In genomic region chr4:166341992-166342391, GRCh38 we compare ENCODE assay signal across 23 cellular contexts.
"Had no signal": no experiment of that assay in that cellular context is flagged by ENCODE, and none has a peak within 500 bp of the region (broad histone marks: within the 10 kb centered on the region; RNA-seq: fewer than 3 reads in every experiment).

No MANE protein-coding gene starts in this region.

- H3K27me3 ChIP-seq: brain microvascular endothelial cell, cardiac muscle cell had no signal

- ATAC-seq: activated CD4-positive, alpha-beta T cell treated with anti-CD3 and anti-CD28 coated beads for 36 hours; activated CD8-positive, alpha-beta T cell treated with anti-CD3 and anti-CD28 coated beads for 36 hours; activated T-cell treated with anti-CD3 and anti-CD28 coated beads, Interleukin-2, amount 50 U/mL, for 72 hours; PC-3; T-cell had no signal

- H3K27ac ChIP-seq: brain microvascular endothelial cell, cardiac muscle cell, VCaP had no signal

- H3K4me3 ChIP-seq: cardiac muscle cell had no signal

- H3K36me3 ChIP-seq: brain microvascular endothelial cell, cardiac muscle cell had no signal

- DNase-seq: activated CD4-positive, alpha-beta T cell treated with anti-CD3 and anti-CD28 coated beads for 36 hours; activated CD8-positive, alpha-beta memory T cell treated with anti-CD3 and anti-CD28 coated beads, Interleukin-2, amount 50 U/mL, for 4 hours; activated CD8-positive, alpha-beta T cell treated with anti-CD3 and anti-CD28 coated beads for 36 hours; activated gamma-delta T cell treated with Interleukin-2 at 50 U/mL for 16 hours; activated naive CD4-positive, alpha-beta T cell treated with anti-CD3 and anti-CD28 coated beads, Interleukin-2, amount 10 ng/mL, durations not matched to agents 7 days and 5 days; activated naive CD8-positive, alpha-beta T cell treated with anti-CD3 and anti-CD28 coated beads for 36 hours; activated T-cell treated with anti-CD3 and anti-CD28 coated beads, Interleukin-2, amount 50 U/mL, for 72 hours; brain microvascular endothelial cell; cerebellar nuclear complex; MV-4-11; NCI-H1092 treated with DMSO at 0.1 percent for 48 hours; NCI-H1436; NCI-H1694 treated with DMSO at 0.1 percent for 48 hours; NCI-H2029 treated with DMSO at 0.1 percent for 48 hours; NCI-H510A treated with DMSO at 0.1 percent for 48 hours; NCI-H69; PC-3; SHP77 treated with DMSO at 0.1 percent for 48 hours; T-cell; T-helper 2 cell; T1000 had no signal
